In the genomic region with DNA sequence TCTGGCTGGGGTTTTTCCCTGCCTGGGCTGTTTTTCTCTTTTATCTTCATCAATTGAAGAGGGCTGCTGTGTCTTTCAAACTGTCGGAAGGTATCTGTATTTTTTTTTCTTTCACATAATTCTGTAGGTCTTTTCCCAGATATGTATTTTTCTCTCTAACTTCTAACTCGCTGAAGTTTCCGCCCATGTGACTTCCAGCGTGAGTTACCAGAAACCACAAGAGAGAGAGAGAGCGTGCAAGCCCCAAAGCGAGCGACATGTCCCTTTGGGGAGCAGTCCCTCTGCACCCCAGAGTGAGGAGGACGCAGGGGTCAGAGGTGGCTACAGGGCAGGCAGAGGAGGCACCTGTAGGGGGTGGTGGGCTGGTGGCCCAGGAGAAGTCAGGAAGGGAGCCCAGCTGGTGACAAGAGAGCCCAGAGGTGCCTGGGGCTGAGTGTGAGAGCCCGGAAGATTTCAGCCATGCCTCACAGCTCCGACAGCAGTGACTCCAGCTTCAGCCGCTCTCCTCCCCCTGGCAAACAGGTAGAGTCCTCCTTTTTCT, we compare ENCODE assay signal across 8 cellular contexts. TPM values are rescaled to one million over a fixed set of nuclear protein-coding genes. Genes with fewer than 3 reads are reported as not detected.
DNase-seq lines count a peak whose midpoint lies in the region; ATAC-seq and TF ChIP-seq lines count a peak whose summit lies in the region.

A gene with protein sequence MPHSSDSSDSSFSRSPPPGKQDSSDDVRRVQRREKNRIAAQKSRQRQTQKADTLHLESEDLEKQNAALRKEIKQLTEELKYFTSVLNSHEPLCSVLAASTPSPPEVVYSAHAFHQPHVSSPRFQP (plus strand): TSS at position 246 of the 541 bp plus-strand sequence. CDS start 214 bp downstream, at position 460.

- 0 out of 2 replicates have a peak within 1 kb of the TSS, but pooled peaks have one; percentile 17 for H3K14ac ChIP-seq in H9 (ENCODE audit: insufficient read depth, low read length)

- H3K27ac ChIP-seq in H9 (ENCODE audit: insufficient read length, low read depth, low read length), result no peak within 1 kb of the TSS
- peak within 1 kb of the TSS; percentile 63 to 88 (median 74) for H3K27ac ChIP-seq in Peyer's patch
- peak within 1 kb of the TSS; percentile 82 for H3K27ac ChIP-seq in naive thymus-derived CD4-positive, alpha-beta T cell (ENCODE audit: low read depth, low read length)
- no peak within 1 kb of the TSS for H3K27ac ChIP-seq in thoracic aorta
- H3K27ac ChIP-seq in gastrocnemius medialis, result no peak within 1 kb of the TSS

- POLR2A ChIA-PET in naive thymus-derived CD4-positive, alpha-beta T cell (lab: Charles Lee), result interaction anchor here (0.5 to 7.3 kb wide), 8 partner anchors 9 to 712 kb away, joined by 3 to 51 read pairs (median 4); a partner anchor contains a TSS

- no peak within 1 kb of the TSS for H4K5ac ChIP-seq in H9 (ENCODE audit: insufficient read length, low read depth, low read length)

- H3K27me3 ChIP-seq in H9 (ENCODE audit: insufficient read depth, low read length) (no peaks in the 10 kb centered on the region), Peyer's patch (no peaks in the 10 kb centered on the region), thoracic aorta (replicated peaks; ENCODE audit: insufficient read depth) (no peaks in the 10 kb centered on the region), gastrocnemius medialis (no peaks in the 10 kb centered on the region)
- H3K27me3 ChIP-seq in naive thymus-derived CD4-positive, alpha-beta T cell (ENCODE audit: control insufficient read depth in 2 of 2, insufficient read depth in 2 of 2, low read length in 2 of 2), result no peaks in the 10 kb centered on the region

- peaks cover 2% of the 10 kb centered on the region; the same call in 1 of the 2 replicates for H3K27me3 Mint-ChIP-seq in H9 (ENCODE audit: low read depth)
- peaks cover 4% of the 10 kb centered on the region for H3K27me3 Mint-ChIP-seq in activated naive CD4-positive, alpha-beta T cell treated with anti-CD3 and anti-CD28 coated beads, Interleukin-2, amount 10 ng/mL, durations not matched to agents 7 days and 5 days
- H3K27me3 Mint-ChIP-seq in naive thymus-derived CD4-positive, alpha-beta T cell, result no peaks in the 10 kb centered on the region

- no peaks in the 10 kb centered on the region for H3K79me1 ChIP-seq in H9 (ENCODE audit: insufficient read depth, low read depth, low read length, poor library complexity, severe bottlenecking)

- no peak within 1 kb of the TSS for H3K9ac ChIP-seq in H9 (ENCODE audit: extremely low read depth, insufficient read length, low read length)

- H3K4me3 ChIP-seq in GM08714 (ENCODE audit: low read length), result peak within 1 kb of the TSS; percentile 69
- peak within 1 kb of the TSS; percentile 47 to 53 (median 50) for H3K4me3 ChIP-seq in Peyer's patch
- H3K4me3 ChIP-seq in naive thymus-derived CD4-positive, alpha-beta T cell (ENCODE audit: low read length), result peak within 1 kb of the TSS; percentile 84
- peak within 1 kb of the TSS; percentile 68 for H3K4me3 ChIP-seq in thoracic aorta
- peak within 1 kb of the TSS in 1 of 4 donors; percentile 23 for H3K4me3 ChIP-seq in gastrocnemius medialis

- DNase-seq in H9, result no peak
- peak in 2 of 3 donors; percentile 87 to 88 for DNase-seq in Peyer's patch
- DNase-seq in activated naive CD4-positive, alpha-beta T cell treated with anti-CD3 and anti-CD28 coated beads, Interleukin-2, amount 10 ng/mL, durations not matched to agents 7 days and 5 days, result peak; percentile 86
- peak; percentile 47 to 83 (median 76) for DNase-seq in naive thymus-derived CD4-positive, alpha-beta T cell
- no peak for DNase-seq in thoracic aorta (ENCODE audit: low spot score)
- DNase-seq in retina, result no peak
- DNase-seq in gastrocnemius medialis, result no peak

- no peaks in the 10 kb centered on the region for H3K9me3 Mint-ChIP-seq in H9
- no peaks in the 10 kb centered on the region for H3K9me3 Mint-ChIP-seq in activated naive CD4-positive, alpha-beta T cell treated with anti-CD3 and anti-CD28 coated beads, Interleukin-2, amount 10 ng/mL, durations not matched to agents 7 days and 5 days
- H3K9me3 Mint-ChIP-seq in naive thymus-derived CD4-positive, alpha-beta T cell, result peaks cover 0 to 2% (median 0%) of the 10 kb centered on the region in 11 donors

- intact Hi-C loops in naive thymus-derived CD4-positive, alpha-beta T cell (cut with micrococcal nuclease), result loop anchor here (1.0 to 5.0 kb wide), 12 partner anchors 9 to 465 kb away; a partner anchor contains a TSS
- intact Hi-C loops in gastrocnemius medialis (cut with DNase I; ENCODE audit: low total_unique reads), result no loop called here

- H3K23ac ChIP-seq in H9 (ENCODE audit: insufficient read length, low read depth, low read length), result no peak within 1 kb of the TSS

- no peak within 1 kb of the TSS for H3K4ac ChIP-seq in H9 (ENCODE audit: low read depth, low read length)

- H3K18ac ChIP-seq in H9 (ENCODE audit: insufficient read length, low read depth, low read length), result no peak within 1 kb of the TSS

- TF ChIP-seq POLR2A in Peyer's patch (IDR thresholded peaks at IDR 0.05), result peak in 1 of 2 donors; percentile 39
- no peak for TF ChIP-seq POLR2A in gastrocnemius medialis (IDR thresholded peaks at IDR 0.05)

- in situ Hi-C loops in gastrocnemius medialis (cut with MboI; ENCODE audit: low sequenced_read_pairs in 4 of 4), result no loop called here

- no peak within 1 kb of the TSS for H2BK20ac ChIP-seq in H9 (ENCODE audit: low read depth, low read length, poor library complexity, severe bottlenecking)

- H3K36me3 ChIP-seq in Peyer's patch (no peaks in the 10 kb centered on the region), thoracic aorta (no peaks in the 10 kb centered on the region), gastrocnemius medialis (no peaks in the 10 kb centered on the region)
- H3K36me3 ChIP-seq in naive thymus-derived CD4-positive, alpha-beta T cell (ENCODE audit: control insufficient read depth in 2 of 3, insufficient read depth in 3 of 3, low read length in 3 of 3), result peaks cover 0 to 16% (median 0%) of the 10 kb centered on the region in 3 experiments

- no peak within 1 kb of the TSS for H2BK5ac ChIP-seq in H9 (ENCODE audit: insufficient read length, low read length)

- H3K4me1 Mint-ChIP-seq in H9, result peaks cover 9% of the 10 kb centered on the region in 2 experiments
- H3K4me1 Mint-ChIP-seq in activated naive CD4-positive, alpha-beta T cell treated with anti-CD3 and anti-CD28 coated beads, Interleukin-2, amount 10 ng/mL, durations not matched to agents 7 days and 5 days, result peaks cover 70% of the 10 kb centered on the region
- peaks cover 51 to 80% (median 75%) of the 10 kb centered on the region in 7 donors for H3K4me1 Mint-ChIP-seq in naive thymus-derived CD4-positive, alpha-beta T cell

- H3K79me2 ChIP-seq in H9 (ENCODE audit: insufficient read depth, low read length), result no peaks in the 10 kb centered on the region

- H4K20me1 ChIP-seq in H9 (ENCODE audit: control insufficient read depth, insufficient read depth, insufficient read length), result no peaks in the 10 kb centered on the region

- no peak within 1 kb of the TSS; a peak in 2 of 7 replicates for H3K27ac Mint-ChIP-seq in H9
- peak within 1 kb of the TSS; percentile 99 for H3K27ac Mint-ChIP-seq in activated naive CD4-positive, alpha-beta T cell treated with anti-CD3 and anti-CD28 coated beads, Interleukin-2, amount 10 ng/mL, durations not matched to agents 7 days and 5 days
- H3K27ac Mint-ChIP-seq in naive thymus-derived CD4-positive, alpha-beta T cell, result peak within 1 kb of the TSS; percentile 91 to 99 (median 95)

- H3K4me2 ChIP-seq in H9 (ENCODE audit: insufficient read depth, insufficient read length, low read length), result no peak within 1 kb of the TSS

- H3K9me3 ChIP-seq in H9 (ENCODE audit: control insufficient read depth, low read depth, low read length) (no peaks in the 10 kb centered on the region), Peyer's patch (no peaks in the 10 kb centered on the region), thoracic aorta (no peaks in the 10 kb centered on the region), gastrocnemius medialis (no peaks in the 10 kb centered on the region)
- H3K9me3 ChIP-seq in naive thymus-derived CD4-positive, alpha-beta T cell (ENCODE audit: control insufficient read depth in 2 of 3, low read length in 3 of 3), result no peaks in the 10 kb centered on the region

- H4K91ac ChIP-seq in H9 (ENCODE audit: insufficient read length, low read depth, low read length), result no peak within 1 kb of the TSS

- no peak within 1 kb of the TSS for H2BK120ac ChIP-seq in H9 (ENCODE audit: low read depth, low read length, poor library complexity, severe bottlenecking)

- H3K4me3 Mint-ChIP-seq in H9, result no peak within 1 kb of the TSS; a peak in 1 of 5 replicates
- peak within 1 kb of the TSS; percentile 99 for H3K4me3 Mint-ChIP-seq in activated naive CD4-positive, alpha-beta T cell treated with anti-CD3 and anti-CD28 coated beads, Interleukin-2, amount 10 ng/mL, durations not matched to agents 7 days and 5 days
- H3K4me3 Mint-ChIP-seq in naive thymus-derived CD4-positive, alpha-beta T cell, result peak within 1 kb of the TSS; percentile 92 to 100 (median 98)

- H3K56ac ChIP-seq in H9 (ENCODE audit: insufficient read length, low read depth, low read length), result no peak within 1 kb of the TSS

- no peak within 1 kb of the TSS for H3T11ph ChIP-seq in H9 (ENCODE audit: low read length)

- no peaks in the 10 kb centered on the region for H3K36me3 Mint-ChIP-seq in H9 (ENCODE audit: insufficient read depth in 1 of 3, low read depth in 3 of 3)
- H3K36me3 Mint-ChIP-seq in activated naive CD4-positive, alpha-beta T cell treated with anti-CD3 and anti-CD28 coated beads, Interleukin-2, amount 10 ng/mL, durations not matched to agents 7 days and 5 days, result peaks cover 41% of the 10 kb centered on the region
- H3K36me3 Mint-ChIP-seq in naive thymus-derived CD4-positive, alpha-beta T cell, result peaks cover 4 to 39% (median 20%) of the 10 kb centered on the region in 5 donors

- no peak within 1 kb of the TSS for H4K8ac ChIP-seq in H9 (replicated peaks; ENCODE audit: insufficient read length, low read depth, low read length)

- no peaks in the 10 kb centered on the region for H3K23me2 ChIP-seq in H9 (ENCODE audit: insufficient read length, low read depth, low read length, poor library complexity, severe bottlenecking)

- CTCF ChIA-PET in activated naive CD4-positive, alpha-beta T cell treated with anti-CD3 and anti-CD28 coated beads, Interleukin-2, amount 10 ng/mL, durations not matched to agents 7 days and 5 days (lab: Charles Lee), result interaction anchor here (0.9 to 12.5 kb wide), 6 partner anchors 19 to 132 kb away, joined by 3 to 161 read pairs (median 14); a partner anchor contains a TSS
- CTCF ChIA-PET in naive thymus-derived CD4-positive, alpha-beta T cell (lab: Charles Lee), result interaction anchor here (0.5 to 3.8 kb wide), 4 partner anchors 33 to 220 kb away, joined by 3 to 21 read pairs (median 3); no protein-coding TSS in a partner anchor

- H3K4me1 ChIP-seq in H9 (ENCODE audit: insufficient read depth, low read length) (no peaks in the 10 kb centered on the region), Peyer's patch (peaks cover 0 to 19% (median 8%) of the 10 kb centered on the region in 4 donors), thoracic aorta (ENCODE audit: control insufficient read depth in 1 of 2, low read depth in 2 of 2) (no peaks in the 10 kb centered on the region), gastrocnemius medialis (no peaks in the 10 kb centered on the region)
- peaks cover 44 to 48% of the 10 kb centered on the region in 2 donors for H3K4me1 ChIP-seq in naive thymus-derived CD4-positive, alpha-beta T cell (ENCODE audit: control insufficient read depth in 2 of 2, insufficient read depth in 2 of 2, low read length in 2 of 2)

- no peak within 1 kb of the TSS for H2AK5ac ChIP-seq in H9 (ENCODE audit: insufficient read length, low read length)

- no peak within 1 kb of the TSS for H2AFZ ChIP-seq in H9 (ENCODE audit: low read length)

- TF ChIP-seq CTCF in H9 (conservative IDR thresholded peaks at IDR 0.05), result no peak
- no peak for TF ChIP-seq CTCF in Peyer's patch (IDR thresholded peaks at IDR 0.05)
- no peak for TF ChIP-seq CTCF in thoracic aorta (IDR thresholded peaks at IDR 0.05)
- TF ChIP-seq CTCF in gastrocnemius medialis (IDR thresholded peaks at IDR 0.05 in 4 of 5, conservative IDR thresholded peaks at IDR 0.05 in 1 of 5), result no peak

- no CpG with 5 or more reads among the region's 11 CpGs for WGBS in H9 (ENCODE audit: extremely low coverage, insufficient read length, low lambda C conversion rate)

- no peak within 1 kb of the TSS for H2BK15ac ChIP-seq in H9 (ENCODE audit: low read depth, low read length)

- ATAC-seq in naive thymus-derived CD4-positive, alpha-beta T cell, result peak; percentile 89
- no peak for ATAC-seq in thoracic aorta (ENCODE audit: insufficient number of reproducible peaks, low FRiP score, low read depth)
- no peak for ATAC-seq in gastrocnemius medialis

- H2BK12ac ChIP-seq in H9 (ENCODE audit: insufficient read length, low read depth, low read length), result no peak within 1 kb of the TSS

RNA-seq across cellular contexts. Expression of the gene that starts here (rescaled TPM):
- not detected in 2 replicates for total RNA-seq in H9 (2021)
- 10 to 100 TPM in 1 of 4 donors, 1 to 10 TPM in 2, not detected in 1; 3.1 to 28.1 (median 5.9) TPM for total RNA-seq in Peyer's patch
- 10 to 100 TPM in 3 of 5 experiments, 1 to 10 TPM in 2; 6.8 to 70.0 (median 10.6) TPM for total RNA-seq in naive thymus-derived CD4-positive, alpha-beta T cell
- 10 to 100 TPM; 24.7 to 26.7 TPM for polyA plus RNA-seq in naive thymus-derived CD4-positive, alpha-beta T cell
- total RNA-seq in thoracic aorta, result 1 to 10 TPM; 3.7 to 9.5 TPM
- total RNA-seq in gastrocnemius medialis, result 1 to 10 TPM in 2 of 4 donors, under 1 TPM in 2; 0.36 to 5.2 (median 1.1) TPM

Comparison
In these comparisons a context has a peak if more than half of its experiments do, and no peak if none do; other contexts are left out.
1. DNase-seq: peak in Peyer's patch (2 of 3), activated naive CD4-positive, alpha-beta T cell treated with anti-CD3 and anti-CD28 coated beads, Interleukin-2, amount 10 ng/mL, durations not matched to agents 7 days and 5 days (single experiment) and naive thymus-derived CD4-positive, alpha-beta T cell (9 of 9); none in H9 (single experiment), thoracic aorta (single experiment), retina (single experiment) and gastrocnemius medialis (0 of 2).
2. H3K27ac ChIP-seq: peak in Peyer's patch (4 of 4) and naive thymus-derived CD4-positive, alpha-beta T cell (single experiment); none in H9 (single experiment), thoracic aorta (0 of 2) and gastrocnemius medialis (0 of 4).
3. H3K27ac Mint-ChIP-seq: peak in activated naive CD4-positive, alpha-beta T cell treated with anti-CD3 and anti-CD28 coated beads, Interleukin-2, amount 10 ng/mL, durations not matched to agents 7 days and 5 days (single experiment) and naive thymus-derived CD4-positive, alpha-beta T cell (9 of 9); none in H9 (0 of 3).
4. H3K4me3 Mint-ChIP-seq: peak in activated naive CD4-positive, alpha-beta T cell treated with anti-CD3 and anti-CD28 coated beads, Interleukin-2, amount 10 ng/mL, durations not matched to agents 7 days and 5 days (single experiment) and naive thymus-derived CD4-positive, alpha-beta T cell (10 of 10); none in H9 (0 of 2).